ENCODE assay signal across 9 cellular contexts in the genomic region with DNA sequence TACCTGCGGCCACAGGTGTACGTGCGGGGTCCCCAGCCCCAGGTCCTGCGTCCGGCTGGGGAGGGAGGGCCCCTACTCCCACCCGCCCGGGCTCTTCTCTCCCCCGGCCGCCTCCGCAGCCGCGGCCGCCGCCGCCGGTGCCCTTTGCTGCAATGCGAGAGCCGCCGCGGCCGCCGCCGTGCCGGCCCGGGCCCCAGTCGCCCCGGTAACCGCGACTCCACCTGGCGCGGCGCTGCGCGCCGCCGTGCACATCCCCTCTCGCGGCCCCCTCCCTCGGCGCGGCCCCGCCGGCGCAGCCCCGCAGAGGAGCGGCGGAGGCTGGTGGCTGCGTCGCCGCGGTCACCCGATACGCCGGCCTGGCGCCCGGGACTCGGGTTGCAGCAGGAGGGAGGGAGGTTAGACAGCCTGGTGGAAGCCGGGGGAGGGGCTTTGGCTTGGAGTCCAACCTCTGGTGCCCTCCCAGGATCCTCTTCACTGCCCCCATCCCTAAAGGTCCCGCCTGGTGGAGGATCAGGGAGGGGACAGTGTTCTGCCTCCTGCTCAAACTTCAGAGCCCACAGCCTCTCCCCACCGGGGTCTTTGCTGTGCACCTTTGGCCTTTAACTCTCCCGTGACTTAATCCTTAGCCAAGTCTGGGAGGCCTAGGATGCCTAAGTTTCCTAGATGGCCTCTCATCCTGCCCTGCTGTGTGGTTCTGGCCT. TPM values are rescaled to one million over a fixed set of nuclear protein-coding genes. Genes with fewer than 3 reads are reported as not detected.
DNase-seq lines count a peak whose midpoint lies in the region; ATAC-seq and TF ChIP-seq lines count a peak whose summit lies in the region.
"Had no signal": no experiment of that assay in that cellular context is flagged by ENCODE, and none has a peak within 500 bp of the region (broad histone marks: within the 10 kb centered on the region; RNA-seq: fewer than 3 reads in every experiment).

No MANE protein-coding gene starts in this region.

- no peaks in the 10 kb centered on the region for H3K36me3 Mint-ChIP-seq in memory B cell

- TF ChIP-seq CTCF in Loucy (conservative IDR thresholded peaks at IDR 0.05; ENCODE audit: low read length): no peak
- no peak for TF ChIP-seq CTCF in ascending aorta (IDR thresholded peaks at IDR 0.05)

- peaks cover 57% of the 10 kb centered on the region for H3K27me3 Mint-ChIP-seq in memory B cell

- peak; percentile 87 for DNase-seq in DMS 273 (lab: John Stamatoyannopoulos, UW; ENCODE audit: unreplicated experiment)
- DNase-seq in ascending aorta (ENCODE audit: low spot score in 2 of 2): no peak
- no peak for DNase-seq in memory B cell (ENCODE audit: low spot score in 2 of 2)
- no peak for DNase-seq in activated gamma-delta T cell treated with Interleukin-2 at 50 U/mL for 16 hours
- no peak for DNase-seq in NCI-H446 (lab: John Stamatoyannopoulos, UW)

- no peaks in the 10 kb centered on the region for H3F3A ChIP-seq in Loucy (ENCODE audit: low read depth)

- no peak overlapping the region for H3K9ac ChIP-seq in Loucy (ENCODE audit: low read depth, low read length, poor library complexity, severe bottlenecking)

- peak overlapping the region; percentile 68 for H3K4me3 Mint-ChIP-seq in memory B cell
- H3K4me3 Mint-ChIP-seq: dendritic cell treated with granulocyte-macrophage colony-stimulating factor and Interleukin-4, amounts not matched to agents 40 ng/mL and 50 ng/mL, for 4 days had no signal

- no peak overlapping the region for H2AFZ ChIP-seq in Loucy (ENCODE audit: low read length)

- no peaks in the 10 kb centered on the region for H3K9me3 ChIP-seq in Loucy (ENCODE audit: insufficient read depth, low read depth, low read length)
- no peaks in the 10 kb centered on the region for H3K9me3 ChIP-seq in ascending aorta

- ATAC-seq in memory B cell (ENCODE audit: low read depth): peak; percentile 68
- ATAC-seq in GM18867 (IDR thresholded peaks at IDR 0.05; ENCODE audit: unreplicated experiment): no peak
- no peak for ATAC-seq in HG03025 (IDR thresholded peaks at IDR 0.05; ENCODE audit: low FRiP score, unreplicated experiment)

- no peaks in the 10 kb centered on the region for H4K20me1 ChIP-seq in Loucy (ENCODE audit: insufficient read depth, low read length, poor library complexity, severe bottlenecking)

- H3K4me1 ChIP-seq in Loucy (ENCODE audit: insufficient read depth, low read length, poor library complexity, severe bottlenecking): peaks cover 12% of the 10 kb centered on the region
- H3K4me1 ChIP-seq in ascending aorta: peaks cover 3 to 11% of the 10 kb centered on the region in 2 donors

- H3K27ac Mint-ChIP-seq in memory B cell: no peak overlapping the region
- H3K27ac Mint-ChIP-seq: dendritic cell treated with granulocyte-macrophage colony-stimulating factor and Interleukin-4, amounts not matched to agents 40 ng/mL and 50 ng/mL, for 4 days had no signal

- peak overlapping the region; percentile 68 for H3K4me2 ChIP-seq in Loucy (ENCODE audit: low read depth, low read length, poor library complexity, severe bottlenecking)

- H3K79me2 ChIP-seq in Loucy (ENCODE audit: insufficient read depth, low read length): no peaks in the 10 kb centered on the region

- no peaks in the 10 kb centered on the region for H3K9me2 ChIP-seq in Loucy (replicated peaks; ENCODE audit: low read depth, low read length)

- no peaks in the 10 kb centered on the region for H3K36me3 ChIP-seq in Loucy (ENCODE audit: insufficient read depth, low read length)
- no peaks in the 10 kb centered on the region for H3K36me3 ChIP-seq in ascending aorta

- H3K4me3 ChIP-seq in Loucy (ENCODE audit: low read length, poor library complexity, severe bottlenecking) (peak overlapping the region; percentile 56), ascending aorta (peak overlapping the region; percentile 50 to 56)

- intact Hi-C loops in ascending aorta (cut with DNase I): no loop called here

- peaks cover 9% of the 10 kb centered on the region for H3K4me1 Mint-ChIP-seq in memory B cell

- H3K27me3 ChIP-seq in Loucy (ENCODE audit: insufficient read depth, low read length, poor library complexity, severe bottlenecking) (peaks cover 14% of the 10 kb centered on the region), ascending aorta (peaks cover 10% of the 10 kb centered on the region)

- H3K9me3 Mint-ChIP-seq in memory B cell: no peaks in the 10 kb centered on the region
- H3K9me3 Mint-ChIP-seq: dendritic cell treated with granulocyte-macrophage colony-stimulating factor and Interleukin-4, amounts not matched to agents 40 ng/mL and 50 ng/mL, for 4 days had no signal

- no peak overlapping the region for H3K27ac ChIP-seq in ascending aorta

RNA-seq across cellular contexts. Expression of a gene that starts 32.9 kb away (rescaled TPM):
- total RNA-seq in ascending aorta: not detected
